In genomic region chr5:139676951-139677367, GRCh38 we compare ENCODE assay signal across 12 cellular contexts. TPM values are rescaled to one million over a fixed set of nuclear protein-coding genes. Genes with fewer than 3 reads are reported as not detected.
A peak's percentile ranks its signal among the peaks of the same experiment; 100 is the strongest.
DNase-seq lines count a peak whose midpoint lies in the region; ATAC-seq and TF ChIP-seq lines count a peak whose summit lies in the region.
"Had no signal": no experiment of that assay in that cellular context is flagged by ENCODE, and none has a peak within 500 bp of the region (broad histone marks: within the 10 kb centered on the region; RNA-seq: fewer than 3 reads in every experiment).

No MANE protein-coding gene starts in this region.

- H3K79me1 ChIP-seq in neuronal stem cell (ENCODE audit: low read depth, low read length), result peaks cover 11% of the 10 kb centered on the region

- no peak for ATAC-seq in natural killer cell
- ATAC-seq in natural killer cell treated with Interleukin-12 subunit alpha and Interleukin-12 subunit beta and Interleukin-15 and Interleukin-18, amount 100 ng/mL, for 72 hours, result no peak
- ATAC-seq in GM18870 (IDR thresholded peaks at IDR 0.05; ENCODE audit: unreplicated experiment), result no peak
- no peak for ATAC-seq in HG03457 (IDR thresholded peaks at IDR 0.05; ENCODE audit: unreplicated experiment)
- ATAC-seq: stimulated activated naive CD8-positive, alpha-beta T cell treated with anti-CD3 and anti-CD28 coated beads, Interleukin-15, Interleukin-2, amounts not matched to agents 100 U/mL and 50 U/mL, for 24 hours had no signal

- no peak overlapping the region for H2AFZ ChIP-seq in neuronal stem cell (ENCODE audit: low read length)

- no CpG with 5 or more reads among the region's 26 CpGs for WGBS in neuronal stem cell (ENCODE audit: extremely low coverage in 2 of 2, insufficient read length in 2 of 2, insufficient replicate concordance in 1 of 2), 2 donors

- H4K8ac ChIP-seq in neuronal stem cell (ENCODE audit: low read depth, low read length), result no peak overlapping the region

- no peak overlapping the region for H3K4me3 ChIP-seq in neuronal stem cell (ENCODE audit: low read length in 2 of 2)

- H3K27ac Mint-ChIP-seq in natural killer cell, result peak overlapping the region; percentile 86 to 94
- peak overlapping the region in 1 of 2 donors; percentile 88 for H3K27ac Mint-ChIP-seq in natural killer cell treated with Interleukin-12 subunit alpha and Interleukin-12 subunit beta and Interleukin-15 and Interleukin-18, amount 100 ng/mL, for 72 hours
- H3K27ac Mint-ChIP-seq: CD4-positive, alpha-beta T cell had no signal

- H3K27ac ChIP-seq in neuronal stem cell (replicated peaks; ENCODE audit: low read length), result peak overlapping the region; percentile 4

- H3K27me3 Mint-ChIP-seq in natural killer cell (ENCODE audit: low read depth in 2 of 2), result no peaks in the 10 kb centered on the region
- H3K27me3 Mint-ChIP-seq in natural killer cell treated with Interleukin-12 subunit alpha and Interleukin-12 subunit beta and Interleukin-15 and Interleukin-18, amount 100 ng/mL, for 72 hours, result no peaks in the 10 kb centered on the region
- H3K27me3 Mint-ChIP-seq: CD4-positive, alpha-beta T cell had no signal

- H3K9me3 ChIP-seq in neuronal stem cell (replicated peaks in 1 of 2; ENCODE audit: control insufficient read depth in 2 of 2, insufficient read depth in 1 of 2, low read depth in 1 of 2, low read length in 2 of 2), result peaks cover 0 to 2% of the 10 kb centered on the region in 2 donors

- no peak overlapping the region for H3K14ac ChIP-seq in neuronal stem cell (ENCODE audit: low read length)

- peaks cover 41 to 79% of the 10 kb centered on the region in 2 donors for H3K4me1 Mint-ChIP-seq in natural killer cell
- H3K4me1 Mint-ChIP-seq in natural killer cell treated with Interleukin-12 subunit alpha and Interleukin-12 subunit beta and Interleukin-15 and Interleukin-18, amount 100 ng/mL, for 72 hours (ENCODE audit: low read depth in 2 of 2), result peaks cover 23 to 53% of the 10 kb centered on the region in 2 donors

- H3K9me3 Mint-ChIP-seq in natural killer cell, result no peaks in the 10 kb centered on the region
- no peaks in the 10 kb centered on the region for H3K9me3 Mint-ChIP-seq in natural killer cell treated with Interleukin-12 subunit alpha and Interleukin-12 subunit beta and Interleukin-15 and Interleukin-18, amount 100 ng/mL, for 72 hours
- H3K9me3 Mint-ChIP-seq: CD4-positive, alpha-beta T cell had no signal

- DNase-seq in natural killer cell (no peak), foreskin melanocyte (peak; percentile 73), neuronal stem cell (ENCODE audit: low spot score) (no peak), NCI-H345 treated with DMSO at 0.1 percent for 48 hours (lab: John Stamatoyannopoulos, UW; ENCODE audit: unreplicated experiment) (no peak)
- no peak for DNase-seq in natural killer cell treated with Interleukin-12 subunit alpha and Interleukin-12 subunit beta and Interleukin-15 and Interleukin-18, amount 100 ng/mL, for 72 hours (ENCODE audit: low spot score)
- DNase-seq in activated CD8-positive, alpha-beta memory T cell treated with anti-CD3 and anti-CD28 coated beads for 24 hours, result no peak
- DNase-seq: activated gamma-delta T cell; CD4-positive, alpha-beta T cell; stimulated activated naive CD8-positive, alpha-beta T cell treated with anti-CD3 and anti-CD28 coated beads, Interleukin-15, Interleukin-2, amounts not matched to agents 100 U/mL and 50 U/mL, for 24 hours; T-helper 2 cell had no signal

- no peak overlapping the region for H2BK12ac ChIP-seq in neuronal stem cell (ENCODE audit: low read length)

- H3K4me2 ChIP-seq in neuronal stem cell (ENCODE audit: insufficient read depth, low read length, poor library complexity, severe bottlenecking), result no peak overlapping the region

- peaks cover 8 to 41% of the 10 kb centered on the region in 2 donors for H3K36me3 ChIP-seq in neuronal stem cell (replicated peaks in 1 of 2; ENCODE audit: control insufficient read depth in 2 of 2, insufficient read depth in 2 of 2, low read length in 2 of 2)

- H2BK5ac ChIP-seq in neuronal stem cell (ENCODE audit: low read length), result no peak overlapping the region

- H3K23ac ChIP-seq in neuronal stem cell (ENCODE audit: low read depth, low read length, poor library complexity), result no peak overlapping the region

- no peak overlapping the region for H3K9ac ChIP-seq in neuronal stem cell (ENCODE audit: low read depth, low read length, poor library complexity)

- TF ChIP-seq CTCF in natural killer cell (IDR thresholded peaks at IDR 0.05), result no peak

- peak overlapping the region; percentile 54 for H2AK5ac ChIP-seq in neuronal stem cell (ENCODE audit: low read depth, low read length)

- H4K91ac ChIP-seq in neuronal stem cell (ENCODE audit: low read depth, low read length, poor library complexity), result no peak overlapping the region

- peaks cover 22 to 24% of the 10 kb centered on the region in 2 donors for H3K4me1 ChIP-seq in neuronal stem cell (ENCODE audit: control insufficient read depth in 2 of 2, insufficient read depth in 1 of 2, low read depth in 1 of 2, low read length in 2 of 2)

- H3K4ac ChIP-seq in neuronal stem cell (ENCODE audit: low read length), result no peak overlapping the region

- H2BK15ac ChIP-seq in neuronal stem cell (ENCODE audit: low read length), result no peak overlapping the region

- intact Hi-C loops in natural killer cell (cut with micrococcal nuclease), result no loop called here

- H3K27me3 ChIP-seq in neuronal stem cell (ENCODE audit: control insufficient read depth in 3 of 3, insufficient read depth in 3 of 3, low read depth in 1 of 3, low read length in 3 of 3), result no peaks in the 10 kb centered on the region

- H3K18ac ChIP-seq in neuronal stem cell (ENCODE audit: low read length), result peak overlapping the region; percentile 81

- H2BK120ac ChIP-seq in neuronal stem cell (ENCODE audit: low read depth, low read length), result no peak overlapping the region

- peak overlapping the region; percentile 63 for H3K4me3 Mint-ChIP-seq in natural killer cell
- no peak overlapping the region for H3K4me3 Mint-ChIP-seq in natural killer cell treated with Interleukin-12 subunit alpha and Interleukin-12 subunit beta and Interleukin-15 and Interleukin-18, amount 100 ng/mL, for 72 hours
- H3K4me3 Mint-ChIP-seq: CD4-positive, alpha-beta T cell had no signal

- no peaks in the 10 kb centered on the region for H3K36me3 Mint-ChIP-seq in natural killer cell
- no peaks in the 10 kb centered on the region for H3K36me3 Mint-ChIP-seq in natural killer cell treated with Interleukin-12 subunit alpha and Interleukin-12 subunit beta and Interleukin-15 and Interleukin-18, amount 100 ng/mL, for 72 hours

RNA-seq across cellular contexts. Expression of gene CXXC5, which starts 28.8 kb away (rescaled TPM):
- total RNA-seq in natural killer cell, result 100 to 1,000 TPM in 1 of 3 donors, 10 to 100 TPM in 2; 75.6 to 124 (median 84.8) TPM
- total RNA-seq in natural killer cell treated with Interleukin-12 subunit alpha and Interleukin-12 subunit beta and Interleukin-15 and Interleukin-18, amount 100 ng/mL, for 72 hours, result 1 to 10 TPM; 4.7 to 9.0 TPM
- 30.9 TPM for polyA plus RNA-seq in neuronal stem cell (2013, experiment 1 of 2)
- 32.1 TPM for polyA plus RNA-seq in neuronal stem cell (2013, experiment 2 of 2)

Comparison
In these comparisons a context has a peak if more than half of its experiments do, and no peak if none do; other contexts are left out.
1. RNA of gene CXXC5, which starts 28.8 kb away (total RNA-seq): 75.6 to 124 TPM in natural killer cell; 4.7 to 9.0 TPM in natural killer cell treated with Interleukin-12 subunit alpha and Interleukin-12 subunit beta and Interleukin-15 and Interleukin-18, amount 100 ng/mL, for 72 hours; every median in the first group is over 4 times any median in the second.